30 cellular contexts compared by ENCODE assay signal in genomic region chr12:124485371-124485770, GRCh38.
"Had no signal": no experiment of that assay in that cellular context is flagged by ENCODE, and none has a peak within 500 bp of the region (broad histone marks: within the 10 kb centered on the region; RNA-seq: fewer than 3 reads in every experiment).

No MANE protein-coding gene starts in this region.

- H3K4me3 ChIP-seq: coronary artery, dorsolateral prefrontal cortex, gastrocnemius medialis, lung, mucosa of descending colon, ovary, skin epidermis, stomach, suprapubic skin, tibial nerve had no signal

- H3K27ac Mint-ChIP-seq: activated CD8-positive, alpha-beta T cell treated with anti-CD3 and anti-CD28 coated beads, Interleukin-2, amount 10 ng/mL, durations not matched to agents 7 days and 5 days; activated T-cell treated with anti-CD3 and anti-CD28 coated beads, Interleukin-2, amount 50 U/mL, for 72 hours; natural killer cell treated with Interleukin-12 subunit alpha and Interleukin-12 subunit beta and Interleukin-15 and Interleukin-18, amount 100 ng/mL, for 72 hours; T-cell; T-helper 2 cell treated with Interferon-gamma antibody and Interleukin-4, amounts not matched to agents 5 μg/mL and 100 μg/mL, for 36 hours had no signal

- H3K36me3 ChIP-seq: ovary had no signal

- H3K27ac ChIP-seq: coronary artery, gastrocnemius medialis, ovary, stomach, suprapubic skin had no signal

- H3K27me3 Mint-ChIP-seq: activated B cell treated with CpG ODN at 0.5 μM for 24 hours, progenitor cell of endocrine pancreas, T-cell had no signal

- H3K9me3 ChIP-seq: gastrocnemius medialis, mucosa of descending colon, ovary, stomach, suprapubic skin, tibial nerve had no signal

- H3K9me3 Mint-ChIP-seq: activated B cell treated with CpG ODN at 0.5 μM for 24 hours; activated naive CD4-positive, alpha-beta T cell treated with anti-CD3 and anti-CD28 coated beads, Interleukin-2, amount 50 U/mL, for 72 hours; activated T-cell treated with anti-CD3 and anti-CD28 coated beads, Interleukin-2, amount 50 U/mL, for 72 hours; natural killer cell treated with Interleukin-12 subunit alpha and Interleukin-12 subunit beta and Interleukin-15 and Interleukin-18, amount 100 ng/mL, for 72 hours; T-cell; T-helper 2 cell treated with Interferon-gamma antibody and Interleukin-4, amounts not matched to agents 5 μg/mL and 100 μg/mL, for 36 hours had no signal

- DNase-seq: activated B cell treated with CpG ODN at 0.5 μM for 24 hours; activated CD4-positive, alpha-beta T cell treated with anti-CD3 and anti-CD28 coated beads, Interleukin-2, amount 50 U/mL, for 1 hour; activated CD8-positive, alpha-beta T cell treated with anti-CD3 and anti-CD28 coated beads, Interleukin-2, amount 10 ng/mL, durations not matched to agents 7 days and 5 days; activated naive CD4-positive, alpha-beta T cell; activated T-cell treated with anti-CD3 and anti-CD28 coated beads for 4 hours; activated T-cell treated with anti-CD3 and anti-CD28 coated beads, Interleukin-2, amount 50 U/mL, for 72 hours; cerebellar nuclear complex; effector memory CD4-positive, alpha-beta T cell; erythroblast; gastrocnemius medialis; hypothalamus; kidney glomerular epithelial cell; stimulated activated CD4-positive, alpha-beta T cell treated with anti-CD3 and anti-CD28 coated beads, Interleukin-12 subunit alpha, Interleukin-12 subunit beta, amount 100 ng/mL, for 4 hours; stimulated activated CD4-positive, alpha-beta T cell treated with anti-CD3 and anti-CD28 coated beads, Interleukin-4, amount 100 ng/mL, for 1 hour; stomach; T-cell had no signal

- H3K4me3 Mint-ChIP-seq: activated B cell treated with CpG ODN at 0.5 μM for 24 hours; activated CD8-positive, alpha-beta T cell treated with anti-CD3 and anti-CD28 coated beads, Interleukin-2, amount 10 ng/mL, durations not matched to agents 7 days and 5 days; activated T-cell treated with anti-CD3 and anti-CD28 coated beads, Interleukin-2, amount 50 U/mL, for 72 hours; natural killer cell treated with Interleukin-12 subunit alpha and Interleukin-12 subunit beta and Interleukin-15 and Interleukin-18, amount 100 ng/mL, for 72 hours; T-cell; T-helper 2 cell treated with Interferon-gamma antibody and Interleukin-4, amounts not matched to agents 5 μg/mL and 100 μg/mL, for 36 hours had no signal

- ATAC-seq: activated CD8-positive, alpha-beta T cell treated with anti-CD3 and anti-CD28 coated beads, Interleukin-2, amount 10 ng/mL, durations not matched to agents 7 days and 5 days; activated naive CD4-positive, alpha-beta T cell treated with anti-CD3 and anti-CD28 coated beads, Interleukin-2, amount 50 U/mL, for 72 hours; activated T-cell treated with anti-CD3 and anti-CD28 coated beads, Interleukin-2, amount 50 U/mL, for 72 hours; gastrocnemius medialis; left lobe of liver; mucosa of descending colon; natural killer cell treated with Interleukin-12 subunit alpha and Interleukin-12 subunit beta and Interleukin-15 and Interleukin-18, amount 100 ng/mL, for 72 hours; sciatic nerve; T-cell had no signal
